13 cellular contexts compared by ENCODE assay signal in the genomic region with DNA sequence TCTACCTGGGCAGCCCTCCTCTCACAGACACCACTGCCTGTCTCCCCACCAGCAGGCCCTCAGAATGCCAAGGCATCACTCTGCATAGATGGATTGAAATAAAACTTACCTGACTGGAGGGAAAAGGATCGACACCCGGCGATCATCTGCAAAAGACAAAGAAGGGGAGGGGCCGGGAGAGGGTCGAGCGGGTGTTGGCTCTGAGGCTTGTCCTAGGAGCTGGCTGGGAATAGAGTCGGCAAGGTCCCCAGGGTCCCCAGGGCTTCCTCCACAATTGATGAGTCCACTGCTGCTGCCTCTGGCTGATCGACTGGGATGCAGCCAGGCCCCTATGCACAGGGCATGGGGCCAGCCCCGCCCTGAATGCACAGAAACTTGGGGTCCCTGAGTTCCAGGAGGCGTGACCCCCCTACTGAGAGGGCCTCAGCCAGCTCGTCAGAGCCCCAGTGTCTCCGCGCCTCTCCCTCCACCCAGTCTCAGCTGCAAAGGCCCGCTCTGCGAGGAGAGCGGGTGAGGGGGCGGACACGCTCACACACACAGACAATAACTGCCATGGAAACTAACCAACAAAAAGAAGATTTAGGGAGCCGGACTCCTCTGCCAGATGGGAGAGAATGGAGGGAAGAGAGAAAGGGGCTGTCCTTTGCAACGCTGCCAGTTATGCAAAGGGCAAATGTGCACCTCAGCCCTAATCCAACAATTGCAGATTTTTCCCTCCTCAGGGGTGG. TPM values are rescaled to one million over a fixed set of nuclear protein-coding genes. Genes with fewer than 3 reads are reported as not detected.
A peak's percentile ranks its signal among the peaks of the same experiment; 100 is the strongest.
DNase-seq lines count a peak whose midpoint lies in the region; ATAC-seq and TF ChIP-seq lines count a peak whose summit lies in the region.
"Had no signal": no experiment of that assay in that cellular context is flagged by ENCODE, and none has a peak within 500 bp of the region (broad histone marks: within the 10 kb centered on the region; RNA-seq: fewer than 3 reads in every experiment).

A gene with protein sequence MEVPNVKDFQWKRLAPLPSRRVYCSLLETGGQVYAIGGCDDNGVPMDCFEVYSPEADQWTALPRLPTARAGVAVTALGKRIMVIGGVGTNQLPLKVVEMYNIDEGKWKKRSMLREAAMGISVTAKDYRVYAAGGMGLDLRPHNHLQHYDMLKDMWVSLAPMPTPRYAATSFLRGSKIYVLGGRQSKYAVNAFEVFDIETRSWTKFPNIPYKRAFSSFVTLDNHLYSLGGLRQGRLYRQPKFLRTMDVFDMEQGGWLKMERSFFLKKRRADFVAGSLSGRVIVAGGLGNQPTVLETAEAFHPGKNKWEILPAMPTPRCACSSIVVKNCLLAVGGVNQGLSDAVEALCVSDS (minus strand): TSS at position 499 of the 728 bp plus-strand sequence. CDS start 13,318 bp downstream, outside the sequence.

- H3K4me3 Mint-ChIP-seq in WTC11 = peak within 1 kb of the TSS; percentile 36; the same call in 1 of the 2 replicates

- H3K27ac Mint-ChIP-seq in WTC11 = no peak within 1 kb of the TSS
- H3K27ac Mint-ChIP-seq: activated naive CD4-positive, alpha-beta T cell treated with anti-CD3 and anti-CD28 coated beads, Interleukin-2, amount 50 U/mL, for 72 hours had no signal

- no peaks in the 10 kb centered on the region for H3K36me3 Mint-ChIP-seq in WTC11
- H3K36me3 Mint-ChIP-seq: activated naive CD4-positive, alpha-beta T cell treated with anti-CD3 and anti-CD28 coated beads, Interleukin-2, amount 50 U/mL, for 72 hours had no signal

- no peaks in the 10 kb centered on the region for H3K79me1 ChIP-seq in mesendoderm (ENCODE audit: low read length)

- H3K23ac ChIP-seq in mesendoderm (ENCODE audit: low read length) = no peak within 1 kb of the TSS

- H3K4me3 ChIP-seq in mesendoderm (ENCODE audit: low read length) (no peak within 1 kb of the TSS), tibial nerve (peak within 1 kb of the TSS in 2 of 4 donors; percentile 2 to 29)
- H3K4me3 ChIP-seq: lung had no signal

- DNase-seq in NCI-H2171 treated with DMSO at 0.1 percent for 48 hours (lab: John Stamatoyannopoulos, UW) (peak; percentile 23), NCI-H2171 (lab: John Stamatoyannopoulos, UW) (no peak), WTC11 (ENCODE audit: low spot score) (no peak), mesendoderm (no peak), tibial nerve (ENCODE audit: low spot score in 2 of 2) (no peak), NOMO-1 (lab: John Stamatoyannopoulos, UW; ENCODE audit: unreplicated experiment in 2 of 2) (no peak)
- DNase-seq: right cardiac atrium had no signal

- ATAC-seq in WTC11 (peak; percentile 25), GM21737 (IDR thresholded peaks at IDR 0.05; ENCODE audit: unreplicated experiment) (no peak), GM18868 (IDR thresholded peaks at IDR 0.05; ENCODE audit: unreplicated experiment) (no peak)
- ATAC-seq: activated naive CD4-positive, alpha-beta T cell treated with anti-CD3 and anti-CD28 coated beads, Interleukin-2, amount 50 U/mL, for 72 hours; right cardiac atrium had no signal

- peak in 1 of 2 donors; percentile 43 for TF ChIP-seq EP300 in tibial nerve (IDR thresholded peaks at IDR 0.05)

- no peak within 1 kb of the TSS for H4K5ac ChIP-seq in mesendoderm (ENCODE audit: low read length)

- no peak within 1 kb of the TSS for H2BK5ac ChIP-seq in mesendoderm (ENCODE audit: low read length)

- H3K9ac ChIP-seq in mesendoderm (ENCODE audit: low read length) = no peak within 1 kb of the TSS

- H3K4me1 ChIP-seq in mesendoderm (ENCODE audit: control insufficient read depth, low read depth, low read length) (no peaks in the 10 kb centered on the region), tibial nerve (peaks cover 0 to 33% (median 0%) of the 10 kb centered on the region in 4 donors)

- peak within 1 kb of the TSS; percentile 2 for H3K27ac ChIP-seq in mesendoderm (ENCODE audit: low read depth, low read length)
- peak within 1 kb of the TSS; percentile 56 to 86 (median 74) for H3K27ac ChIP-seq in tibial nerve

- no peaks in the 10 kb centered on the region for H3K36me3 ChIP-seq in mesendoderm (ENCODE audit: control insufficient read depth, insufficient read depth, low read length)
- H3K36me3 ChIP-seq in tibial nerve = no peaks in the 10 kb centered on the region

- no peak within 1 kb of the TSS for H4K8ac ChIP-seq in mesendoderm (ENCODE audit: low read depth, low read length)

- no peaks in the 10 kb centered on the region for H3K9me3 Mint-ChIP-seq in WTC11
- H3K9me3 Mint-ChIP-seq: activated naive CD4-positive, alpha-beta T cell treated with anti-CD3 and anti-CD28 coated beads, Interleukin-2, amount 50 U/mL, for 72 hours had no signal

- H3K79me2 ChIP-seq in mesendoderm (ENCODE audit: control insufficient read depth, insufficient read depth, low read length) = no peaks in the 10 kb centered on the region

- H3K9me3 ChIP-seq in tibial nerve = no peaks in the 10 kb centered on the region

- peaks cover 68% of the 10 kb centered on the region for H3K4me1 Mint-ChIP-seq in WTC11

- TF ChIP-seq CTCF in WTC11 (IDR thresholded peaks at IDR 0.05) = no peak
- no peak for TF ChIP-seq CTCF in tibial nerve (IDR thresholded peaks at IDR 0.05)

- CTCF ChIA-PET in WTC11 (lab: Charles Lee) = interaction anchor here (1.0 to 6.1 kb wide), 8 partner anchors 21 to 232 kb away, joined by 3 to 90 read pairs (median 7); no protein-coding TSS in a partner anchor

- POLR2A ChIA-PET in WTC11 (lab: Charles Lee) = interaction anchor here (1.0 kb wide), 1 partner anchor 129 kb away, joined by 3 read pairs; no protein-coding TSS in a partner anchor

- no peak within 1 kb of the TSS for H2BK15ac ChIP-seq in mesendoderm (replicated peaks; ENCODE audit: low read depth)

- H3K27me3 ChIP-seq in mesendoderm (ENCODE audit: insufficient read depth, low read length, poor library complexity) = no peaks in the 10 kb centered on the region
- H3K27me3 ChIP-seq in tibial nerve = peaks cover 0 to 8% of the 10 kb centered on the region in 2 donors

- no peak within 1 kb of the TSS for H2BK120ac ChIP-seq in mesendoderm (ENCODE audit: low read depth, low read length)

- no peak within 1 kb of the TSS for H2AK5ac ChIP-seq in mesendoderm (ENCODE audit: low read length)

- no peaks in the 10 kb centered on the region for H3K27me3 Mint-ChIP-seq in WTC11 (ENCODE audit: low read depth)

- no peak within 1 kb of the TSS for H3K18ac ChIP-seq in mesendoderm (ENCODE audit: low read length)

- H3K4ac ChIP-seq in mesendoderm (ENCODE audit: low read depth, low read length) = no peak within 1 kb of the TSS

- no peak within 1 kb of the TSS for H3K4me2 ChIP-seq in mesendoderm (ENCODE audit: low read length)

- no CpG with 5 or more reads among the region's 20 CpGs for WGBS in mesendoderm (ENCODE audit: extremely low coverage, insufficient coverage, low lambda C conversion rate)
- 14 to 29% methylated on average over 20 of the region's 20 CpGs for WGBS in tibial nerve, 2 donors

- TF ChIP-seq POLR2A in tibial nerve (IDR thresholded peaks at IDR 0.05) = no peak

- H3K56ac ChIP-seq in mesendoderm (ENCODE audit: low read length) = no peak within 1 kb of the TSS

TF ChIP-seq in WTC11, 78 proteins besides CTCF, POLR2A, EP300 and RAD21:
- TF ChIP-seq FOXP1 (CRISPR knock-in tag; IDR thresholded peaks at IDR 0.05; ENCODE audit: borderline replicate concordance) (peak; percentile 35; the same call in 1 of the 2 replicates), CREM (CRISPR knock-in tag; IDR thresholded peaks at IDR 0.05) (no peak)

RNA-seq across cellular contexts. Expression of the gene that starts here (rescaled TPM):
- 1.6 to 1.7 TPM (median 1.7 TPM) in 3 replicates for total RNA-seq in WTC11 (2021)
- polyA plus RNA-seq in mesendoderm (2013, experiment 1 of 2) = 0.62 TPM
- polyA plus RNA-seq in mesendoderm (2013, experiment 2 of 2) = 0.56 TPM
- 1 to 10 TPM; 4.1 to 5.5 (median 4.6) TPM for total RNA-seq in tibial nerve
- total RNA-seq: activated CD8-positive, alpha-beta memory T cell treated with anti-CD3 and anti-CD28 coated beads for 36 hours; activated naive CD4-positive, alpha-beta T cell treated with anti-CD3 and anti-CD28 coated beads, Interleukin-2, amount 50 U/mL, for 72 hours; dermis microvascular lymphatic vessel endothelial cell had no signal
